ENCODE assay signal across 27 cellular contexts in the genomic region with DNA sequence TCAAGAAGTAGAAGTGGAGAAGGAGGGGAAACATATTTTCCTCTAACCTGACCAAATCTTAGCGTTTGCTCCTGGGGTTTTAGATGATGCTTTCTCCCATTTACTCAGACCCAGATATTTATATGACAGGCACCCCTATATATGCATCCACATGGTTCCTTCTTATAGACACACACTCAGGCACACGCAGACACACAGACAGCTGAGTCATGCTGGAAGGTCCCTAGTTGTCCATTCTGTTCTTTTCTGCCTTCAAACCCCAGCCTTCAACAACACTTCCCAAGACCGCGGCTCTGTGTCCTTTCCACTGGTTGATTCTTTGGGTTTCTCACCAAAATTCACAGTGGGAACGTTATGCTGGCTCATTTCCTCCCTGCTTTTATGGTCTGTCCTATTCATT. TPM values are rescaled to one million over a fixed set of nuclear protein-coding genes. Genes with fewer than 3 reads are reported as not detected.
"Had no signal": no experiment of that assay in that cellular context is flagged by ENCODE, and none has a peak within 500 bp of the region (broad histone marks: within the 10 kb centered on the region; RNA-seq: fewer than 3 reads in every experiment).

No MANE protein-coding gene starts in this region.

- ATAC-seq: activated naive CD4-positive, alpha-beta T cell treated with anti-CD3 and anti-CD28 coated beads, Interleukin-2, amount 50 U/mL, for 72 hours; activated T-cell treated with anti-CD3 and anti-CD28 coated beads, Interleukin-2, amount 50 U/mL, for 72 hours; foreskin keratinocyte; mucosa of descending colon; stimulated activated memory B cell treated with anti-CD40 and anti-IgM and Interleukin-4, amounts not matched to agents 10 μg/mL and 1 μg/mL and 100 μg/mL, for 72 hours; stimulated activated naive CD8-positive, alpha-beta T cell treated with anti-CD3 and anti-CD28 coated beads, Interleukin-15, amount 100 ng/mL, for 72 hours had no signal

- H3K4me1 ChIP-seq: breast epithelium, foreskin keratinocyte, heart right ventricle, left lung, parathyroid adenoma, right atrium auricular region, uterus had no signal

- H3K27ac Mint-ChIP-seq: activated B cell treated with CpG ODN at 0.5 μM for 24 hours; activated naive CD4-positive, alpha-beta T cell treated with anti-CD3 and anti-CD28 coated beads, Interleukin-2, amount 50 U/mL, for 72 hours; activated T-cell treated with anti-CD3 and anti-CD28 coated beads, Interleukin-2, amount 50 U/mL, for 72 hours; nephron; stimulated activated memory B cell treated with anti-CD40 and anti-IgM and Interleukin-4, amounts not matched to agents 10 μg/mL and 1 μg/mL and 100 μg/mL, for 72 hours; stimulated activated naive CD8-positive, alpha-beta T cell treated with anti-CD3 and anti-CD28 coated beads, Interleukin-15, amount 100 ng/mL, for 72 hours had no signal

- H3K36me3 Mint-ChIP-seq: activated naive CD4-positive, alpha-beta T cell treated with anti-CD3 and anti-CD28 coated beads, Interleukin-2, amount 50 U/mL, for 72 hours; stimulated activated memory B cell treated with anti-CD40 and anti-IgM and Interleukin-4, amounts not matched to agents 10 μg/mL and 1 μg/mL and 100 μg/mL, for 72 hours; type B pancreatic cell had no signal

- H3K4me1 Mint-ChIP-seq: activated B cell treated with CpG ODN at 0.5 μM for 24 hours; nephron; stimulated activated memory B cell treated with anti-CD40 and anti-IgM and Interleukin-4, amounts not matched to agents 10 μg/mL and 1 μg/mL and 100 μg/mL, for 72 hours; stimulated activated naive CD8-positive, alpha-beta T cell treated with anti-CD3 and anti-CD28 coated beads, Interleukin-15, amount 100 ng/mL, for 72 hours had no signal

- H3K4me3 Mint-ChIP-seq: activated B cell treated with CpG ODN at 0.5 μM for 24 hours; activated T-cell treated with anti-CD3 and anti-CD28 coated beads, Interleukin-2, amount 50 U/mL, for 72 hours; stimulated activated memory B cell treated with anti-CD40 and anti-IgM and Interleukin-4, amounts not matched to agents 10 μg/mL and 1 μg/mL and 100 μg/mL, for 72 hours; stimulated activated naive CD8-positive, alpha-beta T cell treated with anti-CD3 and anti-CD28 coated beads, Interleukin-15, amount 100 ng/mL, for 72 hours had no signal

- H3K79me2 ChIP-seq: parathyroid adenoma had no signal

- DNase-seq: activated B cell treated with CpG ODN at 0.5 μM for 24 hours; activated naive CD4-positive, alpha-beta T cell; activated T-cell treated with anti-CD3 and anti-CD28 coated beads for 4 hours; activated T-cell treated with anti-CD3 and anti-CD28 coated beads, Interleukin-2, amount 50 U/mL, for 72 hours; central memory CD4-positive, alpha-beta T cell; foreskin keratinocyte; heart right ventricle; left lung; mucosa of descending colon; nucleus accumbens; stimulated activated CD4-positive, alpha-beta T cell treated with anti-CD3 and anti-CD28 coated beads, Interleukin-1b, Interleukin-23, amount 100 ng/mL, for 48 hours; stimulated activated CD4-positive, alpha-beta T cell treated with anti-CD3 and anti-CD28 coated beads, Interleukin-4, amount 100 ng/mL, for 4 hours; stimulated activated CD8-positive, alpha-beta memory T cell treated with anti-CD3 and anti-CD28 coated beads, Interleukin-4, amount 100 ng/mL, for 48 hours; stimulated activated naive CD8-positive, alpha-beta T cell treated with anti-CD3 and anti-CD28 coated beads, Interleukin-15, amount 100 ng/mL, for 72 hours; substantia nigra; T-helper 2 cell; uterus had no signal

- H3K9me3 ChIP-seq: breast epithelium, esophagus muscularis mucosa, heart right ventricle, left lung, mucosa of descending colon, right atrium auricular region, uterus had no signal

- H3K36me3 ChIP-seq: breast epithelium, esophagus muscularis mucosa, heart right ventricle, left lung, right atrium auricular region, uterus had no signal

- FAIRE-seq: islet of Langerhans had no signal

- H3K9me3 Mint-ChIP-seq: activated B cell treated with CpG ODN at 0.5 μM for 24 hours, nephron had no signal

- H3K4me3 ChIP-seq: breast epithelium, left lung, lung, mucosa of descending colon, right atrium auricular region, uterus had no signal

- H3K9ac ChIP-seq: parathyroid adenoma had no signal

- H3K27me3 ChIP-seq: esophagus muscularis mucosa, foreskin keratinocyte, heart right ventricle, left lung, right atrium auricular region, uterus had no signal

- H3K27ac ChIP-seq: breast epithelium, esophagus muscularis mucosa, foreskin keratinocyte, heart right ventricle, left lung, parathyroid adenoma, right atrium auricular region, uterus had no signal

- H2AFZ ChIP-seq: parathyroid adenoma had no signal

RNA-seq across cellular contexts. Expression of gene HSPB8, which starts 52.1 kb away (rescaled TPM):
- total RNA-seq: activated B cell treated with CpG ODN at 0.5 μM for 24 hours; activated naive CD4-positive, alpha-beta T cell treated with anti-CD3 and anti-CD28 coated beads, Interleukin-2, amount 50 U/mL, for 72 hours; activated T-cell treated with anti-CD3 and anti-CD28 coated beads, Interleukin-2, amount 50 U/mL, for 72 hours had no signal
